In genomic region chr17:48711128-48711527, GRCh38 we compare ENCODE assay signal across 19 cellular contexts. TPM values are rescaled to one million over a fixed set of nuclear protein-coding genes. Genes with fewer than 3 reads are reported as not detected.
DNase-seq lines count a peak whose midpoint lies in the region; ATAC-seq and TF ChIP-seq lines count a peak whose summit lies in the region.
"Had no signal": no experiment of that assay in that cellular context is flagged by ENCODE, and none has a peak within 500 bp of the region (broad histone marks: within the 10 kb centered on the region; RNA-seq: fewer than 3 reads in every experiment).

No MANE protein-coding gene starts in this region.

- H3K36me3 ChIP-seq in HEK293 (ENCODE audit: control insufficient read depth in 2 of 2, insufficient read depth in 1 of 2, low read length in 2 of 2), result no peaks in the 10 kb centered on the region
- H3K36me3 ChIP-seq: HAP-1 had no signal

- no peak overlapping the region for H3K27ac ChIP-seq in HEK293 (ENCODE audit: extremely low read depth, low read depth, low read length)
- H3K27ac ChIP-seq: KMS-11 had no signal

- intact Hi-C loops in cardiac septum (cut with DNase I), result no loop called here

- no peaks in the 10 kb centered on the region for H3K36me3 Mint-ChIP-seq in stimulated activated memory B cell treated with anti-CD40 and anti-IgM and Interleukin-4, amounts not matched to agents 10 μg/mL and 1 μg/mL and 100 μg/mL, for 72 hours

- H3K4me3 ChIP-seq in AG10803 (ENCODE audit: low read length), result no peak overlapping the region
- H3K4me3 ChIP-seq in HEK293 (ENCODE audit: low read depth, low read length), result no peak overlapping the region
- H3K4me3 ChIP-seq: GM23338, HAP-1 had no signal

- peaks cover 83% of the 10 kb centered on the region for H3K27me3 Mint-ChIP-seq in stimulated activated memory B cell treated with anti-CD40 and anti-IgM and Interleukin-4, amounts not matched to agents 10 μg/mL and 1 μg/mL and 100 μg/mL, for 72 hours

- H3K4me3 Mint-ChIP-seq in stimulated activated memory B cell treated with anti-CD40 and anti-IgM and Interleukin-4, amounts not matched to agents 10 μg/mL and 1 μg/mL and 100 μg/mL, for 72 hours, result no peak overlapping the region
- H3K4me3 Mint-ChIP-seq: B cell; CD4-positive, alpha-beta T cell; GM23338; HFFc6 had no signal

- H3K4me1 ChIP-seq in HEK293 (ENCODE audit: control insufficient read depth, insufficient read depth, low read length), result no peaks in the 10 kb centered on the region

- peak; percentile 15 for DNase-seq in AG10803 (ENCODE audit: low read depth)
- peak; percentile 93 for DNase-seq in M059J (ENCODE audit: low read depth)
- peak; percentile 6 for DNase-seq in iPS-NIHi11 (ENCODE audit: low spot score)
- DNase-seq in cardiac septum (ENCODE audit: low spot score), result no peak
- DNase-seq in NCI-H1092 (lab: John Stamatoyannopoulos, UW), result no peak
- DNase-seq in NCI-H1105 (lab: John Stamatoyannopoulos, UW), result no peak
- DNase-seq: 8988T; C1 segment of cervical spinal cord; Calu3; CD4-positive, alpha-beta T cell; DMS 273 treated with DMSO at 0.1 percent for 48 hours; DMS79; HFFc6 had no signal

- CTCF ChIA-PET in HEK293 (lab: Yijun Ruan, JAX), result interaction anchor here (0.9 to 3.9 kb wide), 4 partner anchors 13 to 176 kb away, joined by 3 to 15 read pairs (median 6); no protein-coding TSS in a partner anchor

- no peaks in the 10 kb centered on the region for H3K9me3 ChIP-seq in HEK293 (ENCODE audit: control insufficient read depth, insufficient read depth, low read depth, low read length)
- H3K9me3 ChIP-seq: HAP-1 had no signal

- H3K27ac Mint-ChIP-seq in stimulated activated memory B cell treated with anti-CD40 and anti-IgM and Interleukin-4, amounts not matched to agents 10 μg/mL and 1 μg/mL and 100 μg/mL, for 72 hours, result no peak overlapping the region
- H3K27ac Mint-ChIP-seq: B cell; CD4-positive, alpha-beta T cell; GM23338; HFFc6 had no signal

- H3K4me1 Mint-ChIP-seq in stimulated activated memory B cell treated with anti-CD40 and anti-IgM and Interleukin-4, amounts not matched to agents 10 μg/mL and 1 μg/mL and 100 μg/mL, for 72 hours, result no peaks in the 10 kb centered on the region
- H3K4me1 Mint-ChIP-seq: B cell had no signal

- no peak for ATAC-seq in stimulated activated memory B cell treated with anti-CD40 and anti-IgM and Interleukin-4, amounts not matched to agents 10 μg/mL and 1 μg/mL and 100 μg/mL, for 72 hours
- ATAC-seq: GM23338 had no signal

- no peaks in the 10 kb centered on the region for H3K9me3 Mint-ChIP-seq in stimulated activated memory B cell treated with anti-CD40 and anti-IgM and Interleukin-4, amounts not matched to agents 10 μg/mL and 1 μg/mL and 100 μg/mL, for 72 hours
- H3K9me3 Mint-ChIP-seq: CD4-positive, alpha-beta T cell; GM23338; HFFc6 had no signal

- POLR2A ChIA-PET in HEK293 (lab: Yijun Ruan, JAX), result interaction anchor here (1.0 kb wide), 1 partner anchor 23 kb away, joined by 4 read pairs; no protein-coding TSS in a partner anchor

- no peak for TF ChIP-seq CTCF in AG10803 (conservative IDR thresholded peaks at IDR 0.05; ENCODE audit: low read length)
- no peak for TF ChIP-seq CTCF in HEK293 (tag by site-specific recombination; IDR thresholded peaks at IDR 0.05)

TF ChIP-seq in HEK293, 187 proteins besides CTCF, POLR2A, EP300 and RAD21:
- peak; percentile 78 for TF ChIP-seq GLIS1 (tag by site-specific recombination; IDR thresholded peaks at IDR 0.05)
- no peak for TF ChIP-seq ZNF776 (tag by site-specific recombination; IDR thresholded peaks at IDR 0.05; ENCODE audit: borderline replicate concordance)

RNA-seq across cellular contexts. Expression of gene PRAC1, which starts 11.2 kb away (rescaled TPM):
- total RNA-seq in M059J (2014; rRNA removed; shearing (Covaris generic)), result not detected in 2 replicates
- total RNA-seq in cardiac septum, result not detected
- total RNA-seq: B cell; Calu3; CD4-positive, alpha-beta T cell; GM23338; HFFc6 had no signal

RNA-seq across cellular contexts. Expression of gene PRAC2, which starts 11.9 kb away (rescaled TPM):
- total RNA-seq in M059J (2014; rRNA removed; shearing (Covaris generic)), result not detected in 2 replicates
- total RNA-seq in cardiac septum, result not detected
- total RNA-seq: B cell; Calu3; CD4-positive, alpha-beta T cell; GM23338; HFFc6 had no signal

RNA-seq across cellular contexts. Expression of gene HOXB13, which starts 17.4 kb away (rescaled TPM):
- total RNA-seq in M059J (2014; rRNA removed; shearing (Covaris generic)), result 5.0 and 6.6 TPM in 2 replicates
- total RNA-seq in cardiac septum, result 0.05 TPM
- total RNA-seq: B cell; CD4-positive, alpha-beta T cell; GM23338; HFFc6 had no signal

Comparison
In these comparisons a context has a peak if more than half of its experiments do, and no peak if none do; other contexts are left out.
1. DNase-seq: peak in AG10803 (single experiment), M059J (single experiment) and iPS-NIHi11 (single experiment); none in cardiac septum (single experiment), NCI-H1092 (single experiment) and NCI-H1105 (single experiment).